9 cellular contexts compared by ENCODE assay signal in genomic region chr22:41976070-41976901, GRCh38. TPM values are rescaled to one million over a fixed set of nuclear protein-coding genes. Genes with fewer than 3 reads are reported as not detected.
DNase-seq lines count a peak whose midpoint lies in the region; ATAC-seq, FAIRE-seq and TF ChIP-seq lines count a peak whose summit lies in the region.
"Had no signal": no experiment of that assay in that cellular context is flagged by ENCODE, and none has a peak within 500 bp of the region (broad histone marks: within the 10 kb centered on the region; RNA-seq: fewer than 3 reads in every experiment).

No MANE protein-coding gene starts in this region.

- H3K27ac ChIP-seq in RWPE2 (ENCODE audit: poor library complexity, severe bottlenecking) (no peak overlapping the region), small intestine (ENCODE audit: low read depth in 1 of 2, low read length in 1 of 2) (no peak overlapping the region), OCI-LY7 (ENCODE audit: low read depth, low read length, poor library complexity, severe bottlenecking) (no peak overlapping the region)

- no peak for FAIRE-seq in small intestine (lab: Jason Lieb, UNC)
- FAIRE-seq: G401.6 had no signal

- POLR2A ChIA-PET in OCI-LY7 (lab: Charles Lee), result no interaction called here

- no peak overlapping the region for H3K4me2 ChIP-seq in OCI-LY7 (ENCODE audit: low read length)

- H2AFZ ChIP-seq in OCI-LY7 (ENCODE audit: low read length), result no peak overlapping the region

- WGBS in small intestine, 3 donors, result 2 to 6% (median 5%) methylated on average over 19 to 72 of the region's 72 CpGs

- TF ChIP-seq CTCF in RWPE2 (IDR thresholded peaks at IDR 0.05; ENCODE audit: poor library complexity, severe bottlenecking) (no peak), OCI-LY7 (conservative IDR thresholded peaks at IDR 0.05; ENCODE audit: low read length) (no peak)

- H3K9ac ChIP-seq in adipocyte (ENCODE audit: low read length), result no peak overlapping the region

- no peaks in the 10 kb centered on the region for H3K79me2 ChIP-seq in OCI-LY7 (ENCODE audit: insufficient read depth, low read depth, low read length)

- H3K4me1 ChIP-seq in RWPE2 (ENCODE audit: insufficient read depth, poor library complexity, severe bottlenecking), result no peaks in the 10 kb centered on the region
- peaks cover 5% of the 10 kb centered on the region for H3K4me1 ChIP-seq in adipocyte (ENCODE audit: control insufficient read depth, insufficient read depth, low read length)
- peaks cover 0 to 1% of the 10 kb centered on the region in 2 donors for H3K4me1 ChIP-seq in small intestine (ENCODE audit: control insufficient read depth in 2 of 2, insufficient read depth in 1 of 2, low read depth in 1 of 2, low read length in 1 of 2)
- no peaks in the 10 kb centered on the region for H3K4me1 ChIP-seq in OCI-LY7 (ENCODE audit: insufficient read depth, low read length, poor library complexity, severe bottlenecking)

- DNase-seq in NCI-H2029 (lab: John Stamatoyannopoulos, UW), result peak; percentile 14
- no peak for DNase-seq in NCI-H2029 treated with DMSO at 0.1 percent for 48 hours (lab: John Stamatoyannopoulos, UW)
- DNase-seq in RWPE2 (ENCODE audit: low spot score), result no peak
- DNase-seq in adipocyte (ENCODE audit: low read depth), result peak; percentile 67
- DNase-seq in hippocampal formation (lab: John Stamatoyannopoulos, UW), result peak; percentile 35 to 57
- peak; percentile 38 for DNase-seq in small intestine
- DNase-seq in OCI-LY7 (ENCODE audit: low spot score), result no peak

- H3K4me3 ChIP-seq in RWPE2 (ENCODE audit: severe bottlenecking) (peak overlapping the region; percentile 38), adipocyte (ENCODE audit: low read length) (peak overlapping the region; percentile 47), small intestine (ENCODE audit: low read depth in 1 of 2, low read length in 2 of 2) (peak overlapping the region in 1 of 2 donors; percentile 50), OCI-LY7 (ENCODE audit: low read depth, low read length, poor library complexity, severe bottlenecking) (no peak overlapping the region)

- no peaks in the 10 kb centered on the region for H4K20me1 ChIP-seq in OCI-LY7 (ENCODE audit: insufficient read depth, low read length)

- no TSS peak for BruUV-seq in OCI-LY7 (replicated peaks; lab: Mats Ljungman, UMichigan)

- H3K36me3 ChIP-seq in RWPE2 (ENCODE audit: low read depth), result no peaks in the 10 kb centered on the region
- no peaks in the 10 kb centered on the region for H3K36me3 ChIP-seq in adipocyte (ENCODE audit: control insufficient read depth, insufficient read depth, low read length, severe bottlenecking)
- no peaks in the 10 kb centered on the region for H3K36me3 ChIP-seq in small intestine (ENCODE audit: control insufficient read depth in 2 of 2, insufficient read depth in 2 of 2, low read length in 2 of 2)
- H3K36me3 ChIP-seq in OCI-LY7 (ENCODE audit: insufficient read depth, low read length), result no peaks in the 10 kb centered on the region

- H3K9me3 ChIP-seq in RWPE2 (ENCODE audit: severe bottlenecking) (no peaks in the 10 kb centered on the region), adipocyte (ENCODE audit: control insufficient read depth, low read length) (no peaks in the 10 kb centered on the region), small intestine (ENCODE audit: control insufficient read depth, low read depth) (no peaks in the 10 kb centered on the region), OCI-LY7 (ENCODE audit: low read length) (no peaks in the 10 kb centered on the region)

- ATAC-seq in RWPE2 (ENCODE audit: low read depth) (peak; percentile 37), GM18520 (IDR thresholded peaks at IDR 0.05; ENCODE audit: unreplicated experiment) (no peak)

- H3K9me2 ChIP-seq in OCI-LY7 (ENCODE audit: insufficient read depth, low read length), result no peaks in the 10 kb centered on the region

- peaks cover 27% of the 10 kb centered on the region for H3K27me3 ChIP-seq in RWPE2 (ENCODE audit: insufficient read depth, poor library complexity, severe bottlenecking)
- H3K27me3 ChIP-seq in adipocyte (replicated peaks; ENCODE audit: control insufficient read depth, insufficient read depth, low read length), result peaks cover 64% of the 10 kb centered on the region
- H3K27me3 ChIP-seq in small intestine (ENCODE audit: control insufficient read depth in 2 of 2, insufficient read depth in 2 of 2, low read length in 2 of 2), result peaks cover 0 to 25% of the 10 kb centered on the region in 2 donors

- CTCF ChIA-PET in OCI-LY7 (lab: Charles Lee; ENCODE audit: unreplicated experiment), result no interaction called here

- intact Hi-C loops in OCI-LY7 (cut with micrococcal nuclease; ENCODE audit: unreplicated experiment), result loop anchor here (10.0 kb wide), 1 partner anchor 79 kb away; no protein-coding TSS in a partner anchor

RNA-seq across cellular contexts. Expression of gene SEPTIN3, which starts 7.0 kb away (rescaled TPM):
- 1 to 10 TPM in 1 of 3 donors, under 1 TPM in 1, not detected in 1; 0.81 to 1.2 TPM for polyA plus RNA-seq in small intestine
- 0.46 and 1.1 TPM in 2 replicates for total RNA-seq in OCI-LY7 (2014; rRNA removed; shearing (Covaris generic))
- 1.9 and 2.1 TPM in 2 replicates for total RNA-seq in OCI-LY7 (2022)

RNA-seq across cellular contexts. Expression of gene WBP2NL, which starts 22.3 kb away (rescaled TPM):
- polyA plus RNA-seq in small intestine, result 1 to 10 TPM in 2 of 3 donors, under 1 TPM in 1; 0.52 to 2.2 (median 1.6) TPM
- 1.9 and 2.2 TPM in 2 replicates for total RNA-seq in OCI-LY7 (2014; rRNA removed; shearing (Covaris generic))
- 0.94 and 1.1 TPM in 2 replicates for total RNA-seq in OCI-LY7 (2022)

RNA-seq across cellular contexts. Expression of gene CENPM, which starts 29.3 kb away (rescaled TPM):
- polyA plus RNA-seq in small intestine, result 10 to 100 TPM in 1 of 3 donors, 1 to 10 TPM in 2; 2.2 to 42.0 (median 4.7) TPM
- 347 and 354 TPM in 2 replicates for total RNA-seq in OCI-LY7 (2014; rRNA removed; shearing (Covaris generic))
- 189 and 217 TPM in 2 replicates for total RNA-seq in OCI-LY7 (2022)

RNA-seq across cellular contexts. Expression of gene TNFRSF13C, which starts 49.7 kb away (rescaled TPM):
- polyA plus RNA-seq in small intestine, result 1 to 10 TPM in 1 of 3 donors, under 1 TPM in 1, not detected in 1; 0.54 to 1.3 TPM
- total RNA-seq in OCI-LY7 (2014; rRNA removed; shearing (Covaris generic)), result 10.9 and 21.3 TPM in 2 replicates
- 65.0 and 67.8 TPM in 2 replicates for total RNA-seq in OCI-LY7 (2022)

Comparison
In these comparisons a context has a peak if more than half of its experiments do, and no peak if none do; other contexts are left out.
1. DNase-seq: peak in NCI-H2029 (single experiment), adipocyte (single experiment), hippocampal formation (2 of 2) and small intestine (single experiment); none in NCI-H2029 treated with DMSO at 0.1 percent for 48 hours (single experiment), RWPE2 (single experiment) and OCI-LY7 (single experiment).